ENCODE assay signal across 8 cellular contexts in the genomic region with DNA sequence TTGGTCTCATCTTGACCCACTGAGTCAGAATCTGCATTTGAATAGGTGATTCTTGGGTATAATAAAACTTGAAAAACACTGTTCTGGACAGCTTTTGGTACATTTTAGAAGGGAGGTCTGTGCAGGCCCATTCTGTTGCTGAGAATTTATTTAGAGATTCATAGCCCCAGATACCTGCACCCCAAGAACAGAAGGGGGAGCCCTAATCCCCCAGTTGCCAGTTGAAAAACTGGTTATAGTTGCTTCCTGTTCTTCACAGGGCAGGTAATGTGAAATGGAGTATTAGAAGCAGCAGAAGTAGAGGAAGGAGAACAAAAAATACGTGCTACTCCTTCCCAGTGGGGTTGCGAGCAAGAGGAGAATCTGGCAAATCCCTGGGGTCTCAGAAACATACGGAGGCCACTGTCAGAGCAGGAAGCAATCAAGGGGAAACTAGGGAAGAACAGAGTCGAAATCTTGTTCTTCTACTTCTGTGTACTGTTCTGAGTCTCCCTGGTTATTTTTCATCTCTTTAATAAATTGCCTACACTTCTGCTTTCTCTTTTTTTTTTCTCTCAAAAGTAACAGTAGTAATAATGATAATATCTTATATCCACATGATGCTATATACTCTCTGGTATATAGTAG. TPM values are rescaled to one million over a fixed set of nuclear protein-coding genes. Genes with fewer than 3 reads are reported as not detected.
DNase-seq lines count a peak whose midpoint lies in the region; ATAC-seq and FAIRE-seq lines count a peak whose summit lies in the region.

No MANE protein-coding gene starts in this region.

- H3K27ac Mint-ChIP-seq in activated naive CD4-positive, alpha-beta T cell treated with anti-CD3 and anti-CD28 coated beads, Interleukin-2, amount 10 ng/mL, durations not matched to agents 7 days and 5 days, result no peak overlapping the region
- no peak overlapping the region for H3K27ac Mint-ChIP-seq in immature natural killer cell

- no peaks in the 10 kb centered on the region for H3K36me3 Mint-ChIP-seq in activated naive CD4-positive, alpha-beta T cell treated with anti-CD3 and anti-CD28 coated beads, Interleukin-2, amount 10 ng/mL, durations not matched to agents 7 days and 5 days
- H3K36me3 Mint-ChIP-seq in immature natural killer cell, result no peaks in the 10 kb centered on the region

- peak in 5 of 6 experiments; percentile 3 to 72 (median 51) for DNase-seq in stimulated activated naive CD4-positive, alpha-beta T cell (lab: John Stamatoyannopoulos, UW)
- no peak for DNase-seq in stimulated activated naive CD4-positive, alpha-beta T cell treated with Interleukin-2 at 50 U/mL for 16 hours (lab: John Stamatoyannopoulos, UW)
- DNase-seq in NAMALWA (ENCODE audit: low spot score) (peak; percentile 79), immature natural killer cell (peak; percentile 4 to 21 (median 16)), urothelium cell line (ENCODE audit: low spot score) (no peak), NCI-H2227 (lab: John Stamatoyannopoulos, UW; ENCODE audit: unreplicated experiment) (no peak)
- peak; percentile 71 for DNase-seq in activated naive CD4-positive, alpha-beta T cell treated with anti-CD3 and anti-CD28 coated beads, Interleukin-2, amount 10 ng/mL, durations not matched to agents 7 days and 5 days

- H3K4me1 Mint-ChIP-seq in activated naive CD4-positive, alpha-beta T cell treated with anti-CD3 and anti-CD28 coated beads, Interleukin-2, amount 10 ng/mL, durations not matched to agents 7 days and 5 days, result peaks cover 2% of the 10 kb centered on the region
- peaks cover 2 to 6% of the 10 kb centered on the region in 2 donors for H3K4me1 Mint-ChIP-seq in immature natural killer cell

- CTCF ChIA-PET in activated naive CD4-positive, alpha-beta T cell treated with anti-CD3 and anti-CD28 coated beads, Interleukin-2, amount 10 ng/mL, durations not matched to agents 7 days and 5 days (lab: Charles Lee), result interaction anchor here (0.6 to 4.4 kb wide), 6 partner anchors 8 to 83 kb away, joined by 3 to 30 read pairs (median 4); partner anchors contain the start of gene ODF2L

- no peak overlapping the region for H3K4me3 Mint-ChIP-seq in activated naive CD4-positive, alpha-beta T cell treated with anti-CD3 and anti-CD28 coated beads, Interleukin-2, amount 10 ng/mL, durations not matched to agents 7 days and 5 days
- peak overlapping the region in 4 of 5 donors; percentile 4 to 56 (median 35) for H3K4me3 Mint-ChIP-seq in immature natural killer cell

- peak; percentile 75 for ATAC-seq in HG02588 (IDR thresholded peaks at IDR 0.05; ENCODE audit: unreplicated experiment)

- no peak for FAIRE-seq in urothelium cell line (lab: Jason Lieb, UNC)

- H3K9me3 Mint-ChIP-seq in activated naive CD4-positive, alpha-beta T cell treated with anti-CD3 and anti-CD28 coated beads, Interleukin-2, amount 10 ng/mL, durations not matched to agents 7 days and 5 days, result no peaks in the 10 kb centered on the region
- H3K9me3 Mint-ChIP-seq in immature natural killer cell, result no peaks in the 10 kb centered on the region

- H3K27me3 Mint-ChIP-seq in activated naive CD4-positive, alpha-beta T cell treated with anti-CD3 and anti-CD28 coated beads, Interleukin-2, amount 10 ng/mL, durations not matched to agents 7 days and 5 days, result peaks cover 15% of the 10 kb centered on the region
- peaks cover 0 to 4% (median 0%) of the 10 kb centered on the region in 3 donors for H3K27me3 Mint-ChIP-seq in immature natural killer cell (ENCODE audit: low read depth in 3 of 3)

RNA-seq across cellular contexts. Expression of gene CLCA2, which starts 4.6 kb away (rescaled TPM):
- polyA plus RNA-seq in immature natural killer cell, result not detected

RNA-seq across cellular contexts. Expression of gene ODF2L, which starts 23.3 kb away (rescaled TPM):
- polyA plus RNA-seq in immature natural killer cell, result 10 to 100 TPM; 20.1 to 31.3 (median 21.3) TPM

RNA-seq across cellular contexts. Expression of gene CLCA1, which starts 49.3 kb away (rescaled TPM):
- not detected for polyA plus RNA-seq in immature natural killer cell

Comparison
In these comparisons a context has a peak if more than half of its experiments do, and no peak if none do; other contexts are left out.
1. DNase-seq: peak in stimulated activated naive CD4-positive, alpha-beta T cell (5 of 6), NAMALWA (single experiment), activated naive CD4-positive, alpha-beta T cell treated with anti-CD3 and anti-CD28 coated beads, Interleukin-2, amount 10 ng/mL, durations not matched to agents 7 days and 5 days (single experiment) and immature natural killer cell (3 of 3); none in stimulated activated naive CD4-positive, alpha-beta T cell treated with Interleukin-2 at 50 U/mL for 16 hours (single experiment), urothelium cell line (single experiment) and NCI-H2227 (single experiment).